17 cellular contexts compared by ENCODE assay signal in genomic region chr14:65258391-65258790, GRCh38.
DNase-seq lines count a peak whose midpoint lies in the region; TF ChIP-seq lines count a peak whose summit lies in the region.
"Had no signal": no experiment of that assay in that cellular context is flagged by ENCODE, and none has a peak within 500 bp of the region (broad histone marks: within the 10 kb centered on the region; RNA-seq: fewer than 3 reads in every experiment).

No MANE protein-coding gene starts in this region.

- H3K4me3 ChIP-seq in parathyroid adenoma (ENCODE audit: low read depth, low read length), result no peak overlapping the region
- H3K4me3 ChIP-seq: gastroesophageal sphincter, left ventricle myocardium inferior had no signal

- H3K9me3 ChIP-seq in parathyroid adenoma (ENCODE audit: control insufficient read depth, low read length), result no peaks in the 10 kb centered on the region

- H3K4me3 Mint-ChIP-seq in progenitor cell of endocrine pancreas (ENCODE audit: low read depth), result no peak overlapping the region
- H3K4me3 Mint-ChIP-seq: stimulated activated effector memory CD8-positive, alpha-beta T cell treated with anti-CD3 and anti-CD28 coated beads, Interleukin-12 subunit alpha, Interleukin-12 subunit beta, amount 100 ng/mL, for 72 hours had no signal

- peaks cover 23% of the 10 kb centered on the region for H3K4me1 Mint-ChIP-seq in progenitor cell of endocrine pancreas (ENCODE audit: low read depth)

- TF ChIP-seq CTCF in parathyroid adenoma (IDR thresholded peaks at IDR 0.05) (no peak), progenitor cell of endocrine pancreas (IDR thresholded peaks at IDR 0.05; ENCODE audit: unreplicated experiment) (no peak)

- DNase-seq in EL, result peak; percentile 78
- peak; percentile 75 for DNase-seq in RPMI7951 (ENCODE audit: low read depth)
- DNase-seq in fibroblast of gingiva (ENCODE audit: low read depth), result peak; percentile 65
- DNase-seq in NCI-H345 treated with DMSO at 0.1 percent for 48 hours (lab: John Stamatoyannopoulos, UW; ENCODE audit: unreplicated experiment), result no peak
- no peak for DNase-seq in NCI-H524 (lab: John Stamatoyannopoulos, UW)
- DNase-seq in stimulated activated naive CD4-positive, alpha-beta T cell treated with Interleukin-2 at 50 U/mL for 16 hours (lab: John Stamatoyannopoulos, UW), result no peak
- no peak for DNase-seq in progenitor cell of endocrine pancreas (ENCODE audit: low spot score, unreplicated experiment)
- DNase-seq: activated CD4-positive, alpha-beta T cell treated with anti-CD3 and anti-CD28 coated beads for 48 hours; activated effector memory CD4-positive, alpha-beta T cell treated with anti-CD3 and anti-CD28 coated beads, Interleukin-2, amount 50 U/mL, for 16 hours; left ventricle myocardium inferior; NCI-H1436; NCI-H774; stimulated activated CD4-positive, alpha-beta T cell treated with anti-CD3 and anti-CD28 coated beads, Interleukin-1b, Interleukin-23, amount 100 ng/mL, for 48 hours had no signal

- H3K9ac ChIP-seq in parathyroid adenoma, result no peak overlapping the region

- no peaks in the 10 kb centered on the region for H3K27me3 ChIP-seq in parathyroid adenoma (ENCODE audit: control insufficient read depth, insufficient read depth, low read length)
- H3K27me3 ChIP-seq: gastroesophageal sphincter had no signal

- H3K27ac ChIP-seq in parathyroid adenoma, result peak overlapping the region; percentile 99
- H3K27ac ChIP-seq: C4-2B, gastroesophageal sphincter, left ventricle myocardium inferior had no signal

- H2AFZ ChIP-seq in parathyroid adenoma, result peak overlapping the region; percentile 40

- H3K27ac Mint-ChIP-seq in progenitor cell of endocrine pancreas, result no peak overlapping the region
- H3K27ac Mint-ChIP-seq: stimulated activated effector memory CD8-positive, alpha-beta T cell treated with anti-CD3 and anti-CD28 coated beads, Interleukin-12 subunit alpha, Interleukin-12 subunit beta, amount 100 ng/mL, for 72 hours had no signal

- H3K27me3 Mint-ChIP-seq in progenitor cell of endocrine pancreas, result no peaks in the 10 kb centered on the region

- H3K36me3 Mint-ChIP-seq in progenitor cell of endocrine pancreas (ENCODE audit: insufficient read depth), result no peaks in the 10 kb centered on the region
- H3K36me3 Mint-ChIP-seq: stimulated activated effector memory CD8-positive, alpha-beta T cell treated with anti-CD3 and anti-CD28 coated beads, Interleukin-12 subunit alpha, Interleukin-12 subunit beta, amount 100 ng/mL, for 72 hours had no signal

- no peaks in the 10 kb centered on the region for H3K36me3 ChIP-seq in parathyroid adenoma (ENCODE audit: control insufficient read depth, insufficient read depth, low read length)
- H3K36me3 ChIP-seq: gastroesophageal sphincter, left ventricle myocardium inferior had no signal

- no peaks in the 10 kb centered on the region for H3K79me2 ChIP-seq in parathyroid adenoma

- H3K9me3 Mint-ChIP-seq in progenitor cell of endocrine pancreas (ENCODE audit: low read depth), result peaks cover 4% of the 10 kb centered on the region
- H3K9me3 Mint-ChIP-seq: stimulated activated effector memory CD8-positive, alpha-beta T cell treated with anti-CD3 and anti-CD28 coated beads, Interleukin-12 subunit alpha, Interleukin-12 subunit beta, amount 100 ng/mL, for 72 hours had no signal

- peaks cover 39% of the 10 kb centered on the region for H3K4me1 ChIP-seq in parathyroid adenoma
- H3K4me1 ChIP-seq: gastroesophageal sphincter had no signal

- no peak overlapping the region for H3K4me2 ChIP-seq in parathyroid adenoma (ENCODE audit: low read length)

Comparison
In these comparisons a context has a peak if more than half of its experiments do, and no peak if none do; other contexts are left out.
1. DNase-seq: peak in EL (single experiment), RPMI7951 (single experiment) and fibroblast of gingiva (single experiment); none in NCI-H345 treated with DMSO at 0.1 percent for 48 hours (single experiment), NCI-H524 (0 of 2), stimulated activated naive CD4-positive, alpha-beta T cell treated with Interleukin-2 at 50 U/mL for 16 hours (single experiment) and progenitor cell of endocrine pancreas (single experiment).